Comparison of ENCODE assay signal across 17 cellular contexts in the genomic region with DNA sequence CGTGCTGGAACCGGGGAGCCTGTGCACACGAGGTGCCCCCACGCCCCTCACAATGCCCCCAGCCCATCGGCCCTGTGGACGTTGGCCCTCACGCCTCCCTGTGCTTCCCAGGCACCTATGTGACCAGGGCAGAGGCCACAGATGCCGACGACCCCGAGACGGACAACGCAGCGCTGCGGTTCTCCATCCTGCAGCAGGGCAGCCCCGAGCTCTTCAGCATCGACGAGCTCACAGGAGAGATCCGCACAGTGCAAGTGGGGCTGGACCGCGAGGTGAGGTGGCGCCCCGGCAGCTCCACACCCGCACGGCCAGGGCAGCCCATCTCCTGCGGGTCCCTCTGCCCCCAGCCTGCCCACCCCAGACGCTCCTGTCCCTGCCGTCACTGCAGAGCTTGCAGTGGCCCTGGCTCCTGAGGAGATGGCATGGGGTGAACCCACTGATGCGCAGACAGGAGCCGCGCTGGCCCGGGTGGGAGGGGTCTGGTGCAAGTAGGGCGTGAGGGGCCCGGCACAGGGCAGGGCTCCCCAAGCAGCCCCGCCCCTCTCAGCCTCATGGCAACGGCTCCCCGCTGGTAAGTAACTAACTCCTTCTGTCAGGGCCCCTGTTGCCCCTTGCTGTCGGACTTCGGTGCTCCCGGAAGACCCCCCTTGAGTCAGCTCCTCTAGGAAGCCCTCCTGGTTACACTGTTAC. TPM values are rescaled to one million over a fixed set of nuclear protein-coding genes. Genes with fewer than 3 reads are reported as not detected.
DNase-seq lines count a peak whose midpoint lies in the region; ATAC-seq, FAIRE-seq and TF ChIP-seq lines count a peak whose summit lies in the region.
"Had no signal": no experiment of that assay in that cellular context is flagged by ENCODE, and none has a peak within 500 bp of the region (broad histone marks: within the 10 kb centered on the region; RNA-seq: fewer than 3 reads in every experiment).

No MANE protein-coding gene starts in this region.

- no peak for FAIRE-seq in GM12878 (lab: Jason Lieb, UNC)
- FAIRE-seq: D721Med had no signal

- TF ChIP-seq POLR2A in GM12878 (IDR thresholded peaks at IDR 0.05; ENCODE audit: low read depth, low read length), result no peak

- SMC1A ChIA-PET in GM12878 (lab: Charles Lee; ENCODE audit: uncharacterized antibody, unreplicated experiment), result interaction anchor here (0.5 kb wide), 1 partner anchor 261 kb away, joined by 3 read pairs; no protein-coding TSS in a partner anchor

- in situ Hi-C loops in GM12878 (cut with MboI), result no loop called here

- POLR2A ChIA-PET in HEK293 (lab: Yijun Ruan, JAX) (no interaction called here), GM12878 (lab: Charles Lee) (no interaction called here)

- no peak for TF ChIP-seq CTCF in HEK293 (tag by site-specific recombination; IDR thresholded peaks at IDR 0.05)
- TF ChIP-seq CTCF in GM12878 (IDR thresholded peaks at IDR 0.05 in 2 of 3, conservative IDR thresholded peaks at IDR 0.05 in 1 of 3; ENCODE audit: control insufficient read depth in 2 of 3, extremely low read depth in 1 of 3, insufficient read depth in 1 of 3, low read depth in 3 of 3, low read length in 3 of 3), result no peak
- no peak for TF ChIP-seq CTCF in GM20000 (IDR thresholded peaks at IDR 0.05; ENCODE audit: extremely low read depth, missing control alignments)

- no peak overlapping the region for H3K4me2 ChIP-seq in GM12878 (ENCODE audit: control insufficient read depth, insufficient read depth)

- TF ChIP-seq EP300 in GM12878 (IDR thresholded peaks at IDR 0.05; ENCODE audit: borderline replicate concordance in 1 of 2, control insufficient read depth in 1 of 2, low read depth in 2 of 2, low read length in 2 of 2), result no peak

- no peaks in the 10 kb centered on the region for H3K9me3 Mint-ChIP-seq in natural killer cell treated with Interleukin-12 subunit alpha and Interleukin-12 subunit beta and Interleukin-15 and Interleukin-18, amount 100 ng/mL, for 72 hours

- H3K36me3 ChIP-seq in HEK293 (ENCODE audit: control insufficient read depth in 2 of 2, insufficient read depth in 1 of 2, low read length in 2 of 2) (no peaks in the 10 kb centered on the region), GM12878 (ENCODE audit: control insufficient read depth in 2 of 2, insufficient read depth in 2 of 2, low read length in 1 of 2) (no peaks in the 10 kb centered on the region)
- H3K36me3 ChIP-seq: left ventricle myocardium inferior had no signal

- no peak overlapping the region for H3K4me3 ChIP-seq in HEK293 (ENCODE audit: low read depth, low read length)
- H3K4me3 ChIP-seq in GM12878, result no peak overlapping the region
- H3K4me3 ChIP-seq: dorsolateral prefrontal cortex, left ventricle myocardium inferior had no signal

- DNase-seq in activated CD4-positive, alpha-beta T cell treated with anti-CD3 and anti-CD28 coated beads for 48 hours, result peak; percentile 53
- no peak for DNase-seq in activated CD4-positive, alpha-beta T cell treated with anti-CD3 and anti-CD28 coated beads, Interleukin-2, amount 50 U/mL, for 48 hours
- DNase-seq in GM12878 (ENCODE audit: low read depth, low spot score) (no peak), head of caudate nucleus (no peak), GM20000 (ENCODE audit: low spot score) (no peak)
- DNase-seq in natural killer cell treated with Interleukin-12 subunit alpha and Interleukin-12 subunit beta and Interleukin-15 and Interleukin-18, amount 100 ng/mL, for 72 hours (ENCODE audit: low spot score), result peak; percentile 52
- DNase-seq: activated CD8-positive, alpha-beta memory T cell treated with anti-CD3 and anti-CD28 coated beads for 24 hours; dorsolateral prefrontal cortex; hypothalamus; left ventricle myocardium inferior; NCI-H2081 treated with DMSO at 0.1 percent for 48 hours; NK-92 treated with Interleukin-12 subunit alpha and Interleukin-12 subunit beta, amount 100 ng/mL, for 24 hours had no signal

- H2AFZ ChIP-seq in GM12878 (ENCODE audit: control insufficient read depth, low read depth, low read length), result no peak overlapping the region

- intact Hi-C loops in GM12878 (cut with micrococcal nuclease; ENCODE audit: unreplicated experiment) (no loop called here), head of caudate nucleus (cut with DNase I) (no loop called here)

- no peak for TF ChIP-seq RAD21 in GM12878 (IDR thresholded peaks at IDR 0.05; ENCODE audit: insufficient read depth, low read depth, low read length)

- H3K4me3 Mint-ChIP-seq in natural killer cell treated with Interleukin-12 subunit alpha and Interleukin-12 subunit beta and Interleukin-15 and Interleukin-18, amount 100 ng/mL, for 72 hours, result no peak overlapping the region

- no peaks in the 10 kb centered on the region for H3K79me2 ChIP-seq in GM12878 (ENCODE audit: control insufficient read depth, insufficient read depth, low read length)

- H3K9me3 ChIP-seq in HEK293 (ENCODE audit: control insufficient read depth, insufficient read depth, low read depth, low read length) (no peaks in the 10 kb centered on the region), GM12878 (replicated peaks; ENCODE audit: control insufficient read depth, insufficient read depth, low read length) (no peaks in the 10 kb centered on the region)
- H3K9me3 ChIP-seq: left ventricle myocardium inferior had no signal

- peaks cover 0 to 2% of the 10 kb centered on the region in 2 donors for H3K27me3 Mint-ChIP-seq in natural killer cell treated with Interleukin-12 subunit alpha and Interleukin-12 subunit beta and Interleukin-15 and Interleukin-18, amount 100 ng/mL, for 72 hours

- ATAC-seq in GM12878, result peak; percentile 56
- ATAC-seq in natural killer cell treated with Interleukin-12 subunit alpha and Interleukin-12 subunit beta and Interleukin-15 and Interleukin-18, amount 100 ng/mL, for 72 hours, result peak in 1 of 2 donors; percentile 17
- no peak for ATAC-seq in GM21723 (IDR thresholded peaks at IDR 0.05; ENCODE audit: unreplicated experiment)

- H4K20me1 ChIP-seq in GM12878 (ENCODE audit: control insufficient read depth, insufficient read depth), result no peaks in the 10 kb centered on the region

- H3K27me3 ChIP-seq in GM12878 (replicated peaks in 1 of 2; ENCODE audit: control insufficient read depth in 2 of 2, insufficient read depth in 2 of 2, low read length in 1 of 2), result no peaks in the 10 kb centered on the region

- H3K9ac ChIP-seq in GM12878 (ENCODE audit: control insufficient read depth, insufficient read depth, low read length), result no peak overlapping the region

- H3K36me3 Mint-ChIP-seq in natural killer cell treated with Interleukin-12 subunit alpha and Interleukin-12 subunit beta and Interleukin-15 and Interleukin-18, amount 100 ng/mL, for 72 hours, result no peaks in the 10 kb centered on the region
- H3K36me3 Mint-ChIP-seq: brain had no signal

- no TSS peak for BruUV-seq in GM12878 (replicated peaks; lab: Mats Ljungman, UMichigan)

- no peak overlapping the region for H3K27ac ChIP-seq in HEK293 (ENCODE audit: extremely low read depth, low read depth, low read length)
- no peak overlapping the region for H3K27ac ChIP-seq in GM12878 (ENCODE audit: control insufficient read depth, insufficient read depth)
- H3K27ac ChIP-seq: left ventricle myocardium inferior, RWPE1 had no signal

- no peak overlapping the region for H3K27ac Mint-ChIP-seq in natural killer cell treated with Interleukin-12 subunit alpha and Interleukin-12 subunit beta and Interleukin-15 and Interleukin-18, amount 100 ng/mL, for 72 hours

- 78% methylated on average over 38 of the region's 39 CpGs for WGBS in GM12878 (ENCODE audit: insufficient coverage, insufficient replicate concordance, low lambda C conversion rate, missing lambda C conversion rate)

- CTCF ChIA-PET in HEK293 (lab: Yijun Ruan, JAX) (interaction anchor here (0.9 kb wide), 1 partner anchor 8 kb away, joined by 4 read pairs; no protein-coding TSS in a partner anchor), GM12878 (lab: Yijun Ruan, JAX) (no interaction called here)

- H3K4me1 ChIP-seq in HEK293 (ENCODE audit: control insufficient read depth, insufficient read depth, low read length), result no peaks in the 10 kb centered on the region
- H3K4me1 ChIP-seq in GM12878 (ENCODE audit: control insufficient read depth, insufficient read depth, low read length), result no peaks in the 10 kb centered on the region
- H3K4me1 ChIP-seq: left ventricle myocardium inferior had no signal

- RAD21 ChIA-PET in GM12878 (lab: Charles Lee; ENCODE audit: unreplicated experiment), result no interaction called here

- H3K4me1 Mint-ChIP-seq in natural killer cell treated with Interleukin-12 subunit alpha and Interleukin-12 subunit beta and Interleukin-15 and Interleukin-18, amount 100 ng/mL, for 72 hours (ENCODE audit: low read depth in 2 of 2), result no peaks in the 10 kb centered on the region

RNA-seq across cellular contexts. Expression of a gene that starts 13.7 kb away (rescaled TPM):
- total RNA-seq in GM12878 (2013; cell fraction: nucleolus; rRNA removed), result not detected in 2 replicates
- total RNA-seq in GM12878 (2014; rRNA removed), result 0.06 TPM in 1 of 2 replicates, not detected in the other
- not detected in 2 replicates for total RNA-seq in GM12878 (2014; rRNA removed; fragmentation: Illumina TruSeq; extraction: Trizol)
- total RNA-seq in GM12878 (2021), result not detected in 2 replicates
- not detected for polyA plus RNA-seq in GM12878 (2011; ENCODE audit: low read depth)
- polyA plus RNA-seq in GM12878 (2011; rRNA removed), result not detected in 2 replicates
- not detected in 2 replicates for polyA plus RNA-seq in GM12878 (2011; cell fraction: cytosol; rRNA removed)
- not detected in 2 replicates for polyA plus RNA-seq in GM12878 (2011; cell fraction: nucleus; rRNA removed)
- polyA plus RNA-seq in GM12878 (2012), result 0.20 TPM in 1 of 2 replicates, not detected in the other
- polyA plus RNA-seq in GM12878 (2014; fragmentation: Illumina TruSeq; extraction: Trizol), result not detected in 2 replicates
- under 1 TPM in 1 of 2 experiments, not detected in 1; 0.02 TPM for polyA plus RNA-seq in GM12878 (2014; fragmentation: Nextera tagmentation; extraction: Ambion mirVana)
- 0.05 TPM in 1 of 2 replicates, not detected in the other for polyA plus RNA-seq in GM12878 (2014; rRNA removed)
- not detected for polyA plus RNA-seq in GM12878 (2016; fragmentation: Nextera tagmentation; extraction: Ambion mirVana)
- polyA minus RNA-seq in GM12878 (2011; rRNA and poly(A)+ RNA removed), result not detected in 2 replicates
- polyA minus RNA-seq in GM12878 (2011; cell fraction: cytosol; rRNA and poly(A)+ RNA removed), result not detected in 2 replicates
- not detected in 2 replicates for polyA minus RNA-seq in GM12878 (2011; cell fraction: nucleus; rRNA and poly(A)+ RNA removed)
- total RNA-seq in natural killer cell treated with Interleukin-12 subunit alpha and Interleukin-12 subunit beta and Interleukin-15 and Interleukin-18, amount 100 ng/mL, for 72 hours, result not detected
- total RNA-seq: left ventricle myocardium inferior had no signal

RNA-seq across cellular contexts. Expression of a gene that starts 15.1 kb away (rescaled TPM):
- total RNA-seq in GM12878 (2013; cell fraction: nucleolus; rRNA removed), result not detected in 2 replicates
- not detected in 2 replicates for total RNA-seq in GM12878 (2014; rRNA removed)
- total RNA-seq in GM12878 (2014; rRNA removed; fragmentation: Illumina TruSeq; extraction: Trizol), result not detected in 2 replicates
- total RNA-seq in GM12878 (2021), result 0.19 TPM in 1 of 2 replicates, not detected in the other
- polyA plus RNA-seq in GM12878 (2011; ENCODE audit: low read depth), result not detected
- polyA plus RNA-seq in GM12878 (2011; rRNA removed), result 0.20 and 0.23 TPM in 2 replicates
- polyA plus RNA-seq in GM12878 (2011; cell fraction: cytosol; rRNA removed), result 0.75 and 0.94 TPM in 2 replicates
- polyA plus RNA-seq in GM12878 (2011; cell fraction: nucleus; rRNA removed), result 12.2 and 13.6 TPM in 2 replicates
- not detected in 2 replicates for polyA plus RNA-seq in GM12878 (2012)
- not detected in 2 replicates for polyA plus RNA-seq in GM12878 (2014; fragmentation: Illumina TruSeq; extraction: Trizol)
- polyA plus RNA-seq in GM12878 (2014; fragmentation: Nextera tagmentation; extraction: Ambion mirVana), result not detected
- polyA plus RNA-seq in GM12878 (2014; rRNA removed), result 0.24 and 0.27 TPM in 2 replicates
- polyA plus RNA-seq in GM12878 (2016; fragmentation: Nextera tagmentation; extraction: Ambion mirVana), result under 1 TPM in 1 of 2 experiments, not detected in 1; 0.13 TPM
- polyA minus RNA-seq in GM12878 (2011; rRNA and poly(A)+ RNA removed), result 0.52 TPM in 1 of 2 replicates, not detected in the other
- polyA minus RNA-seq in GM12878 (2011; cell fraction: cytosol; rRNA and poly(A)+ RNA removed), result not detected in 2 replicates
- 0.96 TPM in 1 of 2 replicates, not detected in the other for polyA minus RNA-seq in GM12878 (2011; cell fraction: nucleus; rRNA and poly(A)+ RNA removed)
- total RNA-seq in natural killer cell treated with Interleukin-12 subunit alpha and Interleukin-12 subunit beta and Interleukin-15 and Interleukin-18, amount 100 ng/mL, for 72 hours, result 1 to 10 TPM in 1 of 2 donors, under 1 TPM in 1; 0.53 to 1.2 TPM
- total RNA-seq: left ventricle myocardium inferior had no signal

RNA-seq across cellular contexts. Expression of a gene that starts 32.3 kb away (rescaled TPM):
- 15.8 and 17.3 TPM in 2 replicates for total RNA-seq in GM12878 (2013; cell fraction: nucleolus; rRNA removed)
- total RNA-seq in GM12878 (2014; rRNA removed) (3.3 and 6.5 TPM in 2 replicates), GM12878 (2014; rRNA removed; fragmentation: Illumina TruSeq; extraction: Trizol) (3.5 and 3.6 TPM in 2 replicates), GM12878 (2021) (6.4 and 9.7 TPM in 2 replicates)
- polyA plus RNA-seq in GM12878 (2011; ENCODE audit: low read depth), result 2.2 TPM
- polyA plus RNA-seq in GM12878 (2011; rRNA removed) (3.8 and 4.4 TPM in 2 replicates), GM12878 (2014; fragmentation: Illumina TruSeq; extraction: Trizol) (4.3 and 4.6 TPM in 2 replicates), GM12878 (2014; fragmentation: Nextera tagmentation; extraction: Ambion mirVana) (under 1 TPM; 0.20 to 0.40 TPM), GM12878 (2014; rRNA removed) (4.2 and 5.9 TPM in 2 replicates), GM12878 (2016; fragmentation: Nextera tagmentation; extraction: Ambion mirVana) (1 to 10 TPM; 2.3 to 3.8 TPM)
- polyA plus RNA-seq in GM12878 (2011; cell fraction: cytosol; rRNA removed), result 2.8 and 3.8 TPM in 2 replicates
- polyA plus RNA-seq in GM12878 (2011; cell fraction: nucleus; rRNA removed), result 6.7 and 8.5 TPM in 2 replicates
- 2.4 and 5.4 TPM in 2 replicates for polyA plus RNA-seq in GM12878 (2012)
- polyA minus RNA-seq in GM12878 (2011; rRNA and poly(A)+ RNA removed), result 6.1 and 8.8 TPM in 2 replicates
- 1.3 and 3.7 TPM in 2 replicates for polyA minus RNA-seq in GM12878 (2011; cell fraction: cytosol; rRNA and poly(A)+ RNA removed)
- 5.7 and 8.7 TPM in 2 replicates for polyA minus RNA-seq in GM12878 (2011; cell fraction: nucleus; rRNA and poly(A)+ RNA removed)
- 10 to 100 TPM in 1 of 2 donors, 1 to 10 TPM in 1; 7.5 to 23.3 TPM for total RNA-seq in natural killer cell treated with Interleukin-12 subunit alpha and Interleukin-12 subunit beta and Interleukin-15 and Interleukin-18, amount 100 ng/mL, for 72 hours

Comparison
In these comparisons a context has a peak if more than half of its experiments do, and no peak if none do; other contexts are left out.
1. DNase-seq: peak in activated CD4-positive, alpha-beta T cell treated with anti-CD3 and anti-CD28 coated beads for 48 hours (single experiment) and natural killer cell treated with Interleukin-12 subunit alpha and Interleukin-12 subunit beta and Interleukin-15 and Interleukin-18, amount 100 ng/mL, for 72 hours (single experiment); none in activated CD4-positive, alpha-beta T cell treated with anti-CD3 and anti-CD28 coated beads, Interleukin-2, amount 50 U/mL, for 48 hours (0 of 2), GM12878 (single experiment), head of caudate nucleus (0 of 42) and GM20000 (single experiment).